In genomic region chr20:35463455-35464300, GRCh38 we compare ENCODE assay signal across 1 cellular context.
TF ChIP-seq lines count a peak whose summit lies in the region.

No MANE protein-coding gene starts in this region.

TF ChIP-seq in HepG2, 621 proteins besides CTCF, POLR2A, EP300 and RAD21 (continued from another document and continues in another):
- TF ChIP-seq ZBTB40 (IDR thresholded peaks at IDR 0.05) (no peak), ZBTB40 (CRISPR knock-in tag; IDR thresholded peaks at IDR 0.05) (0 out of 2 replicates have a peak, but pooled peaks have one; percentile 2), ZKSCAN1 (IDR thresholded peaks at IDR 0.05; ENCODE audit: low read length) (no peak), ESRRA (CRISPR knock-in tag; IDR thresholded peaks at IDR 0.05; ENCODE audit: low read depth) (no peak), ZNF264 (CRISPR knock-in tag; IDR thresholded peaks at IDR 0.05) (no peak), ZNF850 (CRISPR knock-in tag; conservative IDR thresholded peaks at IDR 0.05) (no peak), KDM5A (IDR thresholded peaks at IDR 0.05; ENCODE audit: borderline replicate concordance, low read length) (peak; percentile 49; the same call in 1 of the 2 replicates), POLR2AphosphoS2 (IDR thresholded peaks at IDR 0.05; ENCODE audit: low read depth, low read length) (no peak), SNAPC5 (CRISPR knock-in tag; IDR thresholded peaks at IDR 0.05; ENCODE audit: borderline replicate concordance) (no peak), RFXANK (CRISPR knock-in tag; IDR thresholded peaks at IDR 0.05) (no peak), TP53 (CRISPR knock-in tag; conservative IDR thresholded peaks at IDR 0.05) (no peak), NPAS2 (CRISPR knock-in tag; IDR thresholded peaks at IDR 0.05; ENCODE audit: borderline replicate concordance) (no peak), ELF1 (CRISPR knock-in tag; IDR thresholded peaks at IDR 0.05) (0 out of 2 replicates have a peak, but pooled peaks have one; percentile 49), SIX4 (CRISPR knock-in tag; IDR thresholded peaks at IDR 0.05) (no peak), ZFP62 (CRISPR knock-in tag; IDR thresholded peaks at IDR 0.05) (no peak), ATM (IDR thresholded peaks at IDR 0.05; ENCODE audit: borderline replicate concordance) (no peak), DPF2 (CRISPR knock-in tag; IDR thresholded peaks at IDR 0.05; ENCODE audit: borderline replicate concordance, low read depth) (no peak), ASH2L (IDR thresholded peaks at IDR 0.05; ENCODE audit: insufficient read length, low read depth, low read length) (peak; percentile 30), MTERF4 (CRISPR knock-in tag; IDR thresholded peaks at IDR 0.05) (peak; percentile 49; the same call in 1 of the 2 replicates), ZNF619 (CRISPR knock-in tag; IDR thresholded peaks at IDR 0.05) (0 out of 2 replicates have a peak, but pooled peaks have one; percentile 23), MAFG (CRISPR knock-in tag; IDR thresholded peaks at IDR 0.05) (no peak), ZNF44 (CRISPR knock-in tag; IDR thresholded peaks at IDR 0.05) (0 out of 2 replicates have a peak, but pooled peaks have one; percentile 62), ZNF335 (CRISPR knock-in tag; IDR thresholded peaks at IDR 0.05) (0 out of 2 replicates have a peak, but pooled peaks have one; percentile 57), ZFP36L1 (CRISPR knock-in tag; IDR thresholded peaks at IDR 0.05) (no peak), MIXL1 (CRISPR knock-in tag; IDR thresholded peaks at IDR 0.05) (peak; percentile 54; the same call in 1 of the 2 replicates), UBTF (CRISPR knock-in tag; IDR thresholded peaks at IDR 0.05) (no peak), DDIT3 (CRISPR knock-in tag; IDR thresholded peaks at IDR 0.05) (no peak), ISL2 (CRISPR knock-in tag; IDR thresholded peaks at IDR 0.05) (no peak), ZNF598 (CRISPR knock-in tag; IDR thresholded peaks at IDR 0.05; ENCODE audit: borderline replicate concordance) (peak; percentile 76; the same call in 1 of the 2 replicates), ETV5 (CRISPR knock-in tag; IDR thresholded peaks at IDR 0.05; ENCODE audit: borderline replicate concordance) (no peak), KMT2B (CRISPR knock-in tag; IDR thresholded peaks at IDR 0.05) (no peak), PAX8 (CRISPR knock-in tag; IDR thresholded peaks at IDR 0.05; ENCODE audit: borderline replicate concordance) (no peak), RNF2 (conservative IDR thresholded peaks at IDR 0.05; ENCODE audit: low read depth) (no peak), GABPB1 (CRISPR knock-in tag; IDR thresholded peaks at IDR 0.05) (no peak), STAT6 (CRISPR knock-in tag; IDR thresholded peaks at IDR 0.05; ENCODE audit: borderline replicate concordance) (no peak), MIER2 (CRISPR knock-in tag; IDR thresholded peaks at IDR 0.05) (no peak), JDP2 (CRISPR knock-in tag; IDR thresholded peaks at IDR 0.05; ENCODE audit: borderline replicate concordance) (no peak), ATF5 (CRISPR knock-in tag; IDR thresholded peaks at IDR 0.05; ENCODE audit: low read depth) (no peak), TOPORS (CRISPR knock-in tag; IDR thresholded peaks at IDR 0.05) (0 out of 2 replicates have a peak, but pooled peaks have one; percentile 30), SALL2 (CRISPR knock-in tag; IDR thresholded peaks at IDR 0.05) (no peak), ATF7 (IDR thresholded peaks at IDR 0.05) (no peak), ATF7 (CRISPR knock-in tag; IDR thresholded peaks at IDR 0.05) (no peak), DNMT1 (CRISPR knock-in tag; IDR thresholded peaks at IDR 0.05) (no peak), GLI4 (CRISPR knock-in tag; IDR thresholded peaks at IDR 0.05; ENCODE audit: borderline replicate concordance) (no peak), ZNF720 (CRISPR knock-in tag; IDR thresholded peaks at IDR 0.05) (0 out of 2 replicates have a peak, but pooled peaks have one; percentile 0), ERF (CRISPR knock-in tag; IDR thresholded peaks at IDR 0.05) (no peak), ARID5B (CRISPR knock-in tag; IDR thresholded peaks at IDR 0.05) (no peak), MXD4 (CRISPR knock-in tag; IDR thresholded peaks at IDR 0.05) (no peak; the same call in 1 of the 2 replicates), YEATS4 (CRISPR knock-in tag; IDR thresholded peaks at IDR 0.05; ENCODE audit: borderline replicate concordance) (no peak), HES4 (CRISPR knock-in tag; IDR thresholded peaks at IDR 0.05; ENCODE audit: borderline replicate concordance) (no peak)
